14 cellular contexts compared by ENCODE assay signal in the genomic region with DNA sequence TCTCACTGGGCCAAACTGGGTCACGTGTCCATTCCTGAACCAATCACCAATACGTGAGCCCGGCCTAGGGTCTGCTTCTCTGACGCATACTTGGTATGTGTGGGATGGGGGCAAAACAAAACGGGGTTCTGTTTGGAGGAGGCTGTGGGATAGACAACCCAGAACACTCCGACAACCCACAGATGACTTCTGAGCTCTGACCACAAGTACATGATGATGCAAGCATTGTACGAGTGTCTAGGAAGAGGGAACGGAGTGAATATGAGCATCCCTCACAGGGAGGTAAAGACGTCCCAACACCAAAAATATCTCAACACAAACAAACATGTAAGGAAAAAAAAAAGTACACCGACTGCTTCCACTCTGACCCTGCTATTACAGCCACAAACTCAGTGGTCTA. TPM values are rescaled to one million over a fixed set of nuclear protein-coding genes. Genes with fewer than 3 reads are reported as not detected.
A peak's percentile ranks its signal among the peaks of the same experiment; 100 is the strongest.
DNase-seq lines count a peak whose midpoint lies in the region; ATAC-seq and TF ChIP-seq lines count a peak whose summit lies in the region.
"Had no signal": no experiment of that assay in that cellular context is flagged by ENCODE, and none has a peak within 500 bp of the region (broad histone marks: within the 10 kb centered on the region; RNA-seq: fewer than 3 reads in every experiment).

No MANE protein-coding gene starts in this region.

- H3K4me3 ChIP-seq in fibroblast of villous mesenchyme (ENCODE audit: low read depth, low read length): no peak overlapping the region
- H3K4me3 ChIP-seq: MG63, thyroid gland had no signal

- in situ Hi-C loops in ACHN (cut with HindIII; ENCODE audit: low pct_ligation_motif_present, low pct_unique_long_range_greater_than_20kb, low sequenced_read_pairs): no loop called here

- H3K4me3 Mint-ChIP-seq in activated naive CD8-positive, alpha-beta T cell: peak overlapping the region; percentile 13
- no peak overlapping the region for H3K4me3 Mint-ChIP-seq in stimulated activated naive B cell treated with anti-CD40 and anti-IgM and Interleukin-4, amounts not matched to agents 10 μg/mL and 1 μg/mL and 100 μg/mL, for 72 hours

- H3K27me3 Mint-ChIP-seq in activated naive CD8-positive, alpha-beta T cell: no peaks in the 10 kb centered on the region
- no peaks in the 10 kb centered on the region for H3K27me3 Mint-ChIP-seq in stimulated activated naive B cell treated with anti-CD40 and anti-IgM and Interleukin-4, amounts not matched to agents 10 μg/mL and 1 μg/mL and 100 μg/mL, for 72 hours

- no peak for ATAC-seq in stimulated activated naive B cell treated with anti-CD40 and anti-IgM and Interleukin-4, amounts not matched to agents 10 μg/mL and 1 μg/mL and 100 μg/mL, for 72 hours (replicated peaks)

- H3K27ac Mint-ChIP-seq in activated naive CD8-positive, alpha-beta T cell: peak overlapping the region; percentile 62
- H3K27ac Mint-ChIP-seq in stimulated activated naive B cell treated with anti-CD40 and anti-IgM and Interleukin-4, amounts not matched to agents 10 μg/mL and 1 μg/mL and 100 μg/mL, for 72 hours: peak overlapping the region; percentile 11

- no peak for TF ChIP-seq CTCF in fibroblast of villous mesenchyme (IDR thresholded peaks at IDR 0.05; ENCODE audit: insufficient read depth, low read depth, low read length)

- H3K9me3 Mint-ChIP-seq in activated naive CD8-positive, alpha-beta T cell (ENCODE audit: low read depth): no peaks in the 10 kb centered on the region
- no peaks in the 10 kb centered on the region for H3K9me3 Mint-ChIP-seq in stimulated activated naive B cell treated with anti-CD40 and anti-IgM and Interleukin-4, amounts not matched to agents 10 μg/mL and 1 μg/mL and 100 μg/mL, for 72 hours

- H3K36me3 Mint-ChIP-seq in activated naive CD8-positive, alpha-beta T cell: peaks cover 7% of the 10 kb centered on the region
- H3K36me3 Mint-ChIP-seq in stimulated activated naive B cell treated with anti-CD40 and anti-IgM and Interleukin-4, amounts not matched to agents 10 μg/mL and 1 μg/mL and 100 μg/mL, for 72 hours: peaks cover 30 to 46% of the 10 kb centered on the region in 2 donors

- peak; percentile 61 for DNase-seq in SIG-M5 treated with dmso at 0.1 percent for 504 hours (lab: John Stamatoyannopoulos, UW; ENCODE audit: unreplicated experiment)
- DNase-seq in SIG-M5 (lab: John Stamatoyannopoulos, UW): no peak
- DNase-seq in fibroblast of villous mesenchyme (ENCODE audit: low read depth): peak; percentile 74
- DNase-seq in stimulated activated naive B cell treated with anti-CD40 and anti-IgM and Interleukin-4, amounts not matched to agents 10 μg/mL and 1 μg/mL and 100 μg/mL, for 72 hours: no peak
- DNase-seq in ACHN: no peak
- no peak for DNase-seq in NCI-H1694 treated with DMSO at 0.1 percent for 48 hours (lab: John Stamatoyannopoulos, UW)
- no peak for DNase-seq in HT-29 (ENCODE audit: low spot score)
- DNase-seq: activated naive CD4-positive, alpha-beta T cell treated with anti-CD3 and anti-CD28 coated beads, Interleukin-2, amount 50 U/mL, for 16 hours; Calu3; dermis blood vessel endothelial cell; MG63; OCI-M1; thyroid gland had no signal

- H3K4me1 Mint-ChIP-seq in activated naive CD8-positive, alpha-beta T cell (ENCODE audit: low read depth): peaks cover 66% of the 10 kb centered on the region
- peaks cover 29 to 65% of the 10 kb centered on the region in 2 donors for H3K4me1 Mint-ChIP-seq in stimulated activated naive B cell treated with anti-CD40 and anti-IgM and Interleukin-4, amounts not matched to agents 10 μg/mL and 1 μg/mL and 100 μg/mL, for 72 hours

RNA-seq across cellular contexts. Expression of gene DAGLB, which starts 5.6 kb away (rescaled TPM):
- 18.0 and 29.4 TPM in 2 replicates for total RNA-seq in fibroblast of villous mesenchyme
- 24.2 and 27.1 TPM in 2 replicates for total RNA-seq in HT-29 (2014; rRNA removed; shearing (Covaris generic))

RNA-seq across cellular contexts. Expression of gene KDELR2, which starts 41.8 kb away (rescaled TPM):
- 200 and 383 TPM in 2 replicates for total RNA-seq in fibroblast of villous mesenchyme
- 93.0 and 114 TPM in 2 replicates for total RNA-seq in HT-29 (2014; rRNA removed; shearing (Covaris generic))

Comparison
In these comparisons a context has a peak if more than half of its experiments do, and no peak if none do; other contexts are left out.
1. DNase-seq: peak in SIG-M5 treated with dmso at 0.1 percent for 504 hours (single experiment) and fibroblast of villous mesenchyme (single experiment); none in SIG-M5 (single experiment), stimulated activated naive B cell treated with anti-CD40 and anti-IgM and Interleukin-4, amounts not matched to agents 10 μg/mL and 1 μg/mL and 100 μg/mL, for 72 hours (single experiment), ACHN (single experiment), NCI-H1694 treated with DMSO at 0.1 percent for 48 hours (single experiment) and HT-29 (single experiment).